Comparison of ENCODE assay signal across 27 cellular contexts in genomic region chr15:81608309-81608829, GRCh38.
"Had no signal": no experiment of that assay in that cellular context is flagged by ENCODE, and none has a peak within 500 bp of the region (broad histone marks: within the 10 kb centered on the region; RNA-seq: fewer than 3 reads in every experiment).

No MANE protein-coding gene starts in this region.

- ATAC-seq: left colon; left lung; lower lobe of right lung; natural killer cell; sciatic nerve; stimulated activated naive B cell treated with anti-CD40 and anti-IgM and Interleukin-4, amounts not matched to agents 10 μg/mL and 1 μg/mL and 100 μg/mL, for 72 hours; stimulated activated naive CD8-positive, alpha-beta T cell treated with anti-CD3 and anti-CD28 coated beads, Interleukin-15, Interleukin-2, amounts not matched to agents 100 U/mL and 50 U/mL, for 24 hours had no signal

- H3K27me3 ChIP-seq: left lung, ovary, right atrium auricular region, testis, thyroid gland, uterus had no signal

- DNase-seq: hypothalamus; immature natural killer cell; kidney; left colon; left lung; lower lobe of right lung; mammary epithelial cell; mesenchymal stem cell; naive B cell; natural killer cell; nephron progenitor cell; ovary; stimulated activated CD4-positive, alpha-beta T cell treated with anti-CD3 and anti-CD28 coated beads, Interleukin-12 subunit alpha, Interleukin-12 subunit beta, amount 100 ng/mL, for 4 hours; stimulated activated CD4-positive, alpha-beta T cell treated with anti-CD3 and anti-CD28 coated beads, Interleukin-15, amount 100 ng/mL, for 24 hours; stimulated activated CD4-positive, alpha-beta T cell treated with anti-CD3 and anti-CD28 coated beads, Interleukin-2, amount 100 ng/mL, for 24 hours; stimulated activated CD4-positive, alpha-beta T cell treated with anti-CD3 and anti-CD28 coated beads, Interleukin-4, amount 100 ng/mL, for 1 hour; stimulated activated naive B cell treated with anti-CD40 and anti-IgM and Interleukin-4, amounts not matched to agents 10 μg/mL and 1 μg/mL and 100 μg/mL, for 72 hours; stimulated activated naive CD8-positive, alpha-beta T cell treated with anti-CD3 and anti-CD28 coated beads, Interleukin-15, Interleukin-2, amounts not matched to agents 100 U/mL and 50 U/mL, for 24 hours; stomach; testis; thyroid gland; trophoblast cell; uterus had no signal

- H3K4me1 ChIP-seq: left lung, lower lobe of right lung, right atrium auricular region, stomach, testis, thyroid gland, uterus had no signal

- H3K4me3 Mint-ChIP-seq: immature natural killer cell; naive B cell; natural killer cell; nephron progenitor cell; stimulated activated naive B cell treated with anti-CD40 and anti-IgM and Interleukin-4, amounts not matched to agents 10 μg/mL and 1 μg/mL and 100 μg/mL, for 72 hours had no signal

- H3K27ac ChIP-seq: left lung, lower lobe of right lung, ovary, right atrium auricular region, skin epidermis, stomach, testis, thyroid gland, uterus had no signal

- H3K36me3 Mint-ChIP-seq: immature natural killer cell, naive B cell, natural killer cell had no signal

- H3K9me3 Mint-ChIP-seq: stimulated activated naive B cell treated with anti-CD40 and anti-IgM and Interleukin-4, amounts not matched to agents 10 μg/mL and 1 μg/mL and 100 μg/mL, for 72 hours had no signal

- H3K9me3 ChIP-seq: left lung, lower lobe of right lung, ovary, right atrium auricular region, stomach, testis, thyroid gland, uterus had no signal

- H3K4me3 ChIP-seq: left lung, lower lobe of right lung, ovary, right atrium auricular region, skin epidermis, stomach, testis, thyroid gland, uterus had no signal

- H3K27ac Mint-ChIP-seq: immature natural killer cell; natural killer cell; nephron progenitor cell; progenitor cell of endocrine pancreas; stimulated activated naive B cell treated with anti-CD40 and anti-IgM and Interleukin-4, amounts not matched to agents 10 μg/mL and 1 μg/mL and 100 μg/mL, for 72 hours had no signal

- H3K36me3 ChIP-seq: left lung, lower lobe of right lung, ovary, right atrium auricular region, stomach, thyroid gland, uterus had no signal

- H3K4me1 Mint-ChIP-seq: immature natural killer cell, natural killer cell had no signal
